7 cellular contexts compared by ENCODE assay signal in genomic region chr2:152061383-152061782, GRCh38.
"Had no signal": no experiment of that assay in that cellular context is flagged by ENCODE, and none has a peak within 500 bp of the region (broad histone marks: within the 10 kb centered on the region; RNA-seq: fewer than 3 reads in every experiment).

No MANE protein-coding gene starts in this region.

- FAIRE-seq: G401.6, GM12891, GM12892, GM18507, GM19239 had no signal

- DNase-seq: GDM1, GF-D8 had no signal
